Comparison of ENCODE assay signal across 15 cellular contexts in genomic region chr1:44521378-44522080, GRCh38.
DNase-seq lines count a peak whose midpoint lies in the region; ATAC-seq, FAIRE-seq and TF ChIP-seq lines count a peak whose summit lies in the region.
"Had no signal": no experiment of that assay in that cellular context is flagged by ENCODE, and none has a peak within 500 bp of the region (broad histone marks: within the 10 kb centered on the region; RNA-seq: fewer than 3 reads in every experiment).

No MANE protein-coding gene starts in this region.

- H3K27me3 ChIP-seq in HepG2 (ENCODE audit: control insufficient read depth in 1 of 2, insufficient read depth in 2 of 2, low read length in 2 of 2) = no peaks in the 10 kb centered on the region
- H3K27me3 ChIP-seq in right lobe of liver = no peaks in the 10 kb centered on the region
- H3K27me3 ChIP-seq in K562 (ENCODE audit: control insufficient read depth in 2 of 2, insufficient read depth in 2 of 2, low read length in 2 of 2) = peaks cover 4 to 7% of the 10 kb centered on the region in 2 experiments; a peak in 3 of 5 replicates
- H3K27me3 ChIP-seq in prostate gland (replicated peaks; ENCODE audit: insufficient read depth) = no peaks in the 10 kb centered on the region
- H3K27me3 ChIP-seq: BLaER1 had no signal

- CTCF ChIA-PET in HepG2 (lab: Yijun Ruan, JAX; ENCODE audit: low intra/inter-chr PET ratio, low total read pairs) = no interaction called here
- CTCF ChIA-PET in K562 (lab: Yijun Ruan, JAX; ENCODE audit: low intra/inter-chr PET ratio) = no interaction called here

- no peaks in the 10 kb centered on the region for H3K9me1 ChIP-seq in K562 (ENCODE audit: control insufficient read depth, insufficient read depth, low read length)

- POLR2A ChIA-PET in HepG2 (lab: Yijun Ruan, JAX) = no interaction called here
- POLR2A ChIA-PET in K562 (lab: Yijun Ruan, JAX) = interaction anchor here (1.1 to 2.1 kb wide), 3 partner anchors 11 to 14 kb away, joined by 4 to 8 read pairs (median 4); no protein-coding TSS in a partner anchor

- TF ChIP-seq CTCF in HepG2 (CRISPR knock-in tag; IDR thresholded peaks at IDR 0.05) (no peak), right lobe of liver (IDR thresholded peaks at IDR 0.05) (no peak), K562 (IDR thresholded peaks at IDR 0.05 in 2 of 3, conservative IDR thresholded peaks at IDR 0.05 in 1 of 3; ENCODE audit: insufficient read depth in 2 of 3, low read depth in 1 of 3, low read length in 3 of 3) (0 out of 6 replicates have a peak, but pooled peaks of 1 of the 3 experiments have one; percentile 7), prostate gland (IDR thresholded peaks at IDR 0.05) (no peak)

- BruUV-seq in HepG2 (replicated peaks; lab: Mats Ljungman, UMichigan) (no TSS peak), K562 (replicated peaks; lab: Mats Ljungman, UMichigan) (no TSS peak)

- H3K9me3 ChIP-seq in HepG2 (ENCODE audit: low read length) (no peaks in the 10 kb centered on the region), right lobe of liver (no peaks in the 10 kb centered on the region), K562 (replicated peaks; ENCODE audit: control insufficient read depth, insufficient read depth, low read depth, low read length) (no peaks in the 10 kb centered on the region), prostate gland (no peaks in the 10 kb centered on the region)
- H3K9me3 ChIP-seq: BLaER1 had no signal

- H3K9ac ChIP-seq in HepG2 (ENCODE audit: insufficient read depth, low read depth, low read length) (no peak overlapping the region), K562 (ENCODE audit: insufficient read depth in 1 of 2, low read depth in 2 of 2, low read length in 2 of 2) (no peak overlapping the region)
- H3K9ac ChIP-seq: BLaER1 had no signal

- TF ChIP-seq EP300 in HepG2 (IDR thresholded peaks at IDR 0.05; ENCODE audit: low read depth in 2 of 2, low read length in 2 of 2) (no peak), HepG2 (CRISPR knock-in tag; IDR thresholded peaks at IDR 0.05; ENCODE audit: borderline replicate concordance) (no peak), K562 (IDR thresholded peaks at IDR 0.05; ENCODE audit: low read length) (peak; percentile 49; the same call in 1 of the 2 replicates)

- H3K4me2 ChIP-seq in HepG2 (ENCODE audit: low read depth, low read length) = no peak overlapping the region
- peak overlapping the region; percentile 51; the same call in 1 of the 2 replicates for H3K4me2 ChIP-seq in K562 (ENCODE audit: insufficient read depth, low read length)
- H3K4me2 ChIP-seq: BLaER1 had no signal

- H3K79me2 ChIP-seq in HepG2 (ENCODE audit: insufficient read depth, low read length) = no peaks in the 10 kb centered on the region
- H3K79me2 ChIP-seq in K562 (ENCODE audit: control insufficient read depth, insufficient read depth, low read length) = no peaks in the 10 kb centered on the region

- intact Hi-C loops in HepG2 (cut with micrococcal nuclease; ENCODE audit: unreplicated experiment) = no loop called here
- intact Hi-C loops in right lobe of liver (cut with DNase I) = no loop called here
- intact Hi-C loops in K562 (cut with micrococcal nuclease) = no loop called here
- intact Hi-C loops in prostate gland (cut with DNase I) = no loop called here

- H3K36me3 ChIP-seq in HepG2 (replicated peaks in 1 of 2; ENCODE audit: control insufficient read depth in 1 of 2, insufficient read depth in 2 of 2, low read length in 2 of 2) = peaks cover 0 to 5% of the 10 kb centered on the region in 2 experiments; a peak in 2 of 5 replicates
- H3K36me3 ChIP-seq in right lobe of liver = no peaks in the 10 kb centered on the region
- H3K36me3 ChIP-seq in K562 (ENCODE audit: control insufficient read depth, insufficient read depth, low read length) = no peaks in the 10 kb centered on the region
- no peaks in the 10 kb centered on the region for H3K36me3 ChIP-seq in prostate gland
- H3K36me3 ChIP-seq: BLaER1 had no signal

- TF ChIP-seq POLR2A in HepG2 (IDR thresholded peaks at IDR 0.05; ENCODE audit: insufficient read depth in 1 of 2, low read depth in 2 of 2, low read length in 2 of 2) (no peak), right lobe of liver (IDR thresholded peaks at IDR 0.05) (no peak), K562 (conservative IDR thresholded peaks at IDR 0.05) (no peak), erythroblast (IDR thresholded peaks at IDR 0.05; ENCODE audit: low read length) (no peak), prostate gland (IDR thresholded peaks at IDR 0.05) (no peak)

- ATAC-seq in HepG2 = no peak
- ATAC-seq in right lobe of liver = no peak
- ATAC-seq in K562 = peak; percentile 88

- no peak for DNase-seq in HepG2 (ENCODE audit: low spot score)
- no peak for DNase-seq in right lobe of liver
- DNase-seq in K562 (ENCODE audit: extremely low read depth in 1 of 4, low spot score in 3 of 4) = peak; percentile 71 to 84 (median 76)
- peak; percentile 58 to 71 for DNase-seq in erythroblast (lab: John Stamatoyannopoulos, UW)
- no peak for DNase-seq in AG20443 (ENCODE audit: low spot score)
- no peak for DNase-seq in prostate gland (ENCODE audit: low spot score)
- DNase-seq in NCI-H1930 (lab: John Stamatoyannopoulos, UW) = no peak
- DNase-seq: AML-193, DMS53, GF-D8, H9 had no signal

- in situ Hi-C loops in HepG2 (cut with HindIII; ENCODE audit: extremely low pct_ligation_motif_present, low pct_unique_long_range_greater_than_20kb) (no loop called here), K562 (cut with MboI) (no loop called here)

- FAIRE-seq in HepG2 (lab: Jason Lieb, UNC) (no peak), K562 (lab: Jason Lieb, UNC) (peak; percentile 80)
- FAIRE-seq: HTR-8/SVneo had no signal

- H2AFZ ChIP-seq in HepG2 (ENCODE audit: low read length) (no peak overlapping the region), K562 (ENCODE audit: low read depth, low read length) (peak overlapping the region; percentile 67)

- H3K4me3 ChIP-seq in HepG2 (replicated peaks in 1 of 3; ENCODE audit: insufficient read depth in 1 of 3, low read depth in 2 of 3, low read length in 3 of 3) (no peak overlapping the region), right lobe of liver (no peak overlapping the region), K562 (no peak overlapping the region), prostate gland (no peak overlapping the region)
- H3K4me3 ChIP-seq: BLaER1 had no signal

- H3K27ac ChIP-seq in HepG2 (ENCODE audit: extremely low read length, insufficient read depth, low read length) = no peak overlapping the region
- H3K27ac ChIP-seq in right lobe of liver = no peak overlapping the region
- H3K27ac ChIP-seq in K562 (ENCODE audit: extremely low read depth, low read depth, low read length) = no peak overlapping the region
- peak overlapping the region; percentile 97 for H3K27ac ChIP-seq in temporal lobe (ENCODE audit: low read depth, low read length)
- H3K27ac ChIP-seq in prostate gland = no peak overlapping the region
- H3K27ac ChIP-seq: 22Rv1, BLaER1 had no signal

- 78% methylated on average over 5 of the region's 5 CpGs for WGBS in HepG2 (ENCODE audit: low lambda C conversion rate)
- WGBS in right lobe of liver (ENCODE audit: insufficient coverage, low coverage, low lambda C conversion rate, missing lambda C conversion rate) = 63% methylated on average over 3 of the region's 5 CpGs
- WGBS in K562 (ENCODE audit: insufficient coverage, low coverage, missing lambda C conversion rate) = 19% methylated on average over 5 of the region's 5 CpGs
- WGBS in prostate gland = 93% methylated on average over 5 of the region's 5 CpGs

- H3K4me1 ChIP-seq in HepG2 (ENCODE audit: insufficient read depth, low read length) (no peaks in the 10 kb centered on the region), right lobe of liver (no peaks in the 10 kb centered on the region), K562 (replicated peaks in 1 of 2; ENCODE audit: control insufficient read depth in 2 of 2, insufficient read depth in 2 of 2, low read length in 2 of 2) (peaks cover 27 to 34% of the 10 kb centered on the region in 2 experiments; a peak in 4 of 5 replicates), prostate gland (replicated peaks) (no peaks in the 10 kb centered on the region)

- TF ChIP-seq RAD21 in HepG2 (CRISPR knock-in tag; IDR thresholded peaks at IDR 0.05) (no peak), K562 (CRISPR knock-in tag; conservative IDR thresholded peaks at IDR 0.05 in 1 of 2, IDR thresholded peaks at IDR 0.05 in 1 of 2) (peak in 1 of 2 experiments; percentile 10; a peak in 1 of 4 replicates)

- no peaks in the 10 kb centered on the region for H4K20me1 ChIP-seq in HepG2 (ENCODE audit: insufficient read depth, low read length)
- no peaks in the 10 kb centered on the region for H4K20me1 ChIP-seq in K562 (replicated peaks; ENCODE audit: control insufficient read depth, insufficient read depth, low read length)
- H4K20me1 ChIP-seq: BLaER1 had no signal

Comparison
In these comparisons a context has a peak if more than half of its experiments do, and no peak if none do; other contexts are left out.
1. DNase-seq: peak in K562 (4 of 4) and erythroblast (2 of 2); none in HepG2 (single experiment), right lobe of liver (0 of 3), AG20443 (single experiment), prostate gland (single experiment) and NCI-H1930 (0 of 2).
2. Of the 241 proteins assayed by ChIP-seq in both HepG2 and K562: peak only in HepG2: none; only in K562: ATF7, DPF2, EP300, MAFG, NCOR1, NFE2 and 4 more; in both: ZNF24; in neither: 221; mixed calls (peak in some experiments, not most) for 9.